1 cellular context compared by ENCODE assay signal in genomic region chr20:21344216-21344615, GRCh38.
TF ChIP-seq lines count a peak whose summit lies in the region.

No MANE protein-coding gene starts in this region.

TF ChIP-seq in WTC11, 78 proteins besides CTCF, POLR2A, EP300 and RAD21 (continued from another document):
- TF ChIP-seq AR (CRISPR knock-in tag; IDR thresholded peaks at IDR 0.05) (no peak), SP1 (CRISPR knock-in tag; conservative IDR thresholded peaks at IDR 0.05) (no peak), MAX (CRISPR knock-in tag; IDR thresholded peaks at IDR 0.05) (no peak)
